29 cellular contexts compared by ENCODE assay signal in genomic region chr5:59535561-59535960, GRCh38.
"Had no signal": no experiment of that assay in that cellular context is flagged by ENCODE, and none has a peak within 500 bp of the region (broad histone marks: within the 10 kb centered on the region; RNA-seq: fewer than 3 reads in every experiment).

No MANE protein-coding gene starts in this region.

- H3K9me3 Mint-ChIP-seq: naive B cell; natural killer cell; nephron progenitor cell; stimulated activated naive B cell treated with anti-CD40 and anti-IgM and Interleukin-4, amounts not matched to agents 10 μg/mL and 1 μg/mL and 100 μg/mL, for 72 hours had no signal

- DNase-seq: glutamatergic neuron; heart left ventricle; hypothalamus; kidney glomerular epithelial cell; left cardiac atrium; left lung; mesendoderm; naive B cell; natural killer cell; nephron progenitor cell; ovary; right lobe of liver; stimulated activated CD4-positive, alpha-beta T cell treated with anti-CD3 and anti-CD28 coated beads, Interleukin-12 subunit alpha, Interleukin-12 subunit beta, amount 100 ng/mL, for 4 hours; stimulated activated CD4-positive, alpha-beta T cell treated with anti-CD3 and anti-CD28 coated beads, Interleukin-15, amount 100 ng/mL, for 24 hours; stimulated activated CD4-positive, alpha-beta T cell treated with anti-CD3 and anti-CD28 coated beads, Interleukin-2, amount 100 ng/mL, for 24 hours; stimulated activated CD4-positive, alpha-beta T cell treated with anti-CD3 and anti-CD28 coated beads, Interleukin-4, amount 100 ng/mL, for 1 hour; stimulated activated naive B cell treated with anti-CD40 and anti-IgM and Interleukin-4, amounts not matched to agents 10 μg/mL and 1 μg/mL and 100 μg/mL, for 72 hours; stimulated activated naive CD8-positive, alpha-beta T cell treated with anti-CD3 and anti-CD28 coated beads, Interleukin-15, Interleukin-2, amounts not matched to agents 100 U/mL and 50 U/mL, for 24 hours; stomach; tibial artery; uterus had no signal

- H3K27me3 ChIP-seq: heart left ventricle, left lung, ovary, right atrium auricular region, right lobe of liver, stomach, tibial artery, uterus had no signal

- H3K4me1 ChIP-seq: heart left ventricle, left lung, right atrium auricular region, right lobe of liver, uterus had no signal

- ATAC-seq: heart left ventricle; left cardiac atrium; left lung; natural killer cell; right lobe of liver; stimulated activated naive B cell treated with anti-CD40 and anti-IgM and Interleukin-4, amounts not matched to agents 10 μg/mL and 1 μg/mL and 100 μg/mL, for 72 hours; stimulated activated naive CD8-positive, alpha-beta T cell treated with anti-CD3 and anti-CD28 coated beads, Interleukin-15, Interleukin-2, amounts not matched to agents 100 U/mL and 50 U/mL, for 24 hours had no signal

- H3K27me3 Mint-ChIP-seq: naive B cell; progenitor cell of endocrine pancreas; stimulated activated naive B cell treated with anti-CD40 and anti-IgM and Interleukin-4, amounts not matched to agents 10 μg/mL and 1 μg/mL and 100 μg/mL, for 72 hours; type B pancreatic cell had no signal

- H3K27ac Mint-ChIP-seq: mesothelial cell of epicardium; naive B cell; natural killer cell; nephron progenitor cell; progenitor cell of endocrine pancreas; stimulated activated naive B cell treated with anti-CD40 and anti-IgM and Interleukin-4, amounts not matched to agents 10 μg/mL and 1 μg/mL and 100 μg/mL, for 72 hours; type B pancreatic cell had no signal

- H3K36me3 Mint-ChIP-seq: natural killer cell had no signal

- H3K4me3 ChIP-seq: heart left ventricle, left lung, lung, ovary, right atrium auricular region, right lobe of liver, skin epidermis, stomach, thoracic aorta, tibial artery, uterus had no signal

- H3K27ac ChIP-seq: heart left ventricle, left lung, ovary, right atrium auricular region, right lobe of liver, skin epidermis, stomach, thoracic aorta, tibial artery, uterus had no signal

- H3K9me3 ChIP-seq: heart left ventricle, left lung, ovary, right atrium auricular region, right lobe of liver, stomach, thoracic aorta, tibial artery, uterus had no signal

- H3K4me1 Mint-ChIP-seq: naive B cell, natural killer cell, nephron progenitor cell had no signal

- FAIRE-seq: keratinocyte had no signal

- H3K36me3 ChIP-seq: heart left ventricle, left lung, ovary, right atrium auricular region, right lobe of liver, stomach, thoracic aorta, tibial artery, uterus had no signal

- H3K4me3 Mint-ChIP-seq: mesothelial cell of epicardium; naive B cell; natural killer cell; nephron progenitor cell; stimulated activated naive B cell treated with anti-CD40 and anti-IgM and Interleukin-4, amounts not matched to agents 10 μg/mL and 1 μg/mL and 100 μg/mL, for 72 hours; type B pancreatic cell had no signal
